Comparison of ENCODE assay signal across 18 cellular contexts in the genomic region with DNA sequence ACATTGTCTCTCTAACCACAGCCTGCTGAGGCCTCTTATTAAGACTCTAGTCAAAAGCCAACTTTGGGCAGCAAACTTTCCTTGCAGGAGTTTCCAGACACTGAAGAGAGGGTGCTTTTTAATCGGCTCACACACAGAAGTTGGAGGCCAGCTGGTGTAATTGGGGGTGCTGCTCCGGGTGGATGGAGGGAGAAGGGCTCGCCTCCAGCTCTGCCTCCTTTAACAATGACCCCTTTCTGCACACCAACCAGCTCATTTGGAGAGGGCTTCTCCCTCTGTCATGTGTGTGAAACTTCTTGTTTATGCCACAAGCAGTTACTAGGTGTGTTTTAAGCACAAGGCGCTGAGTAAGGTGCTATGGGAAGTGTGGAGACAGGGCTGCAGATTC. TPM values are rescaled to one million over a fixed set of nuclear protein-coding genes. Genes with fewer than 3 reads are reported as not detected.
DNase-seq lines count a peak whose midpoint lies in the region; ATAC-seq, FAIRE-seq and TF ChIP-seq lines count a peak whose summit lies in the region.
"Had no signal": no experiment of that assay in that cellular context is flagged by ENCODE, and none has a peak within 500 bp of the region (broad histone marks: within the 10 kb centered on the region; RNA-seq: fewer than 3 reads in every experiment).

No MANE protein-coding gene starts in this region.

- H3K36me3 Mint-ChIP-seq in dendritic cell treated with granulocyte-macrophage colony-stimulating factor and Interleukin-4, amounts not matched to agents 40 ng/mL and 50 ng/mL, for 4 days (ENCODE audit: low read depth) = no peaks in the 10 kb centered on the region
- H3K36me3 Mint-ChIP-seq in neural crest cell (ENCODE audit: low read depth) = no peaks in the 10 kb centered on the region
- H3K36me3 Mint-ChIP-seq: stimulated activated memory B cell treated with anti-CD40 and anti-IgM and Interleukin-4, amounts not matched to agents 10 μg/mL and 1 μg/mL and 100 μg/mL, for 72 hours had no signal

- H3K27ac Mint-ChIP-seq in dendritic cell treated with granulocyte-macrophage colony-stimulating factor and Interleukin-4, amounts not matched to agents 40 ng/mL and 50 ng/mL, for 4 days = peak overlapping the region; percentile 16
- peak overlapping the region; percentile 68 for H3K27ac Mint-ChIP-seq in neural crest cell (ENCODE audit: unreplicated experiment)
- H3K27ac Mint-ChIP-seq: B cell; stimulated activated memory B cell treated with anti-CD40 and anti-IgM and Interleukin-4, amounts not matched to agents 10 μg/mL and 1 μg/mL and 100 μg/mL, for 72 hours had no signal

- no peaks in the 10 kb centered on the region for H3K27me3 ChIP-seq in gastroesophageal sphincter
- H3K27me3 ChIP-seq: vagina had no signal

- no peak overlapping the region for H3K4me3 Mint-ChIP-seq in dendritic cell treated with granulocyte-macrophage colony-stimulating factor and Interleukin-4, amounts not matched to agents 40 ng/mL and 50 ng/mL, for 4 days
- peak overlapping the region; percentile 68 for H3K4me3 Mint-ChIP-seq in neural crest cell
- H3K4me3 Mint-ChIP-seq: B cell; stimulated activated memory B cell treated with anti-CD40 and anti-IgM and Interleukin-4, amounts not matched to agents 10 μg/mL and 1 μg/mL and 100 μg/mL, for 72 hours had no signal

- TF ChIP-seq EP300 in gastroesophageal sphincter (IDR thresholded peaks at IDR 0.05) = no peak

- DNase-seq in AG20443 (ENCODE audit: low spot score) = peak; percentile 7
- no peak for DNase-seq in HTR-8/SVneo (ENCODE audit: insufficient read length, low spot score)
- no peak for DNase-seq in neural crest cell (ENCODE audit: low read depth, low spot score)
- no peak for DNase-seq in DMS153 (lab: John Stamatoyannopoulos, UW)
- DNase-seq: activated effector memory CD4-positive, alpha-beta T cell treated with anti-CD3 and anti-CD28 coated beads, Interleukin-2, amount 50 U/mL, for 16 hours; Kasumi-1; left ventricle myocardium superior; NCI-H2081; NCI-H774; SW 1271 had no signal

- no peak for TF ChIP-seq CTCF in neural crest cell (conservative IDR thresholded peaks at IDR 0.05)
- TF ChIP-seq CTCF in gastroesophageal sphincter (IDR thresholded peaks at IDR 0.05) = no peak

- FAIRE-seq in HTR-8/SVneo (lab: Jason Lieb, UNC) = peak; percentile 63

- no peak overlapping the region for H3K27ac ChIP-seq in gastroesophageal sphincter

- no peaks in the 10 kb centered on the region for H3K9me3 Mint-ChIP-seq in dendritic cell treated with granulocyte-macrophage colony-stimulating factor and Interleukin-4, amounts not matched to agents 40 ng/mL and 50 ng/mL, for 4 days
- no peaks in the 10 kb centered on the region for H3K9me3 Mint-ChIP-seq in neural crest cell
- H3K9me3 Mint-ChIP-seq: stimulated activated memory B cell treated with anti-CD40 and anti-IgM and Interleukin-4, amounts not matched to agents 10 μg/mL and 1 μg/mL and 100 μg/mL, for 72 hours had no signal

- no peaks in the 10 kb centered on the region for H3K9me3 ChIP-seq in gastroesophageal sphincter
- H3K9me3 ChIP-seq: vagina had no signal

- H3K36me3 ChIP-seq in gastroesophageal sphincter = no peaks in the 10 kb centered on the region
- H3K36me3 ChIP-seq: vagina had no signal

- TF ChIP-seq POLR2A in gastroesophageal sphincter (IDR thresholded peaks at IDR 0.05) = no peak

- ATAC-seq in HG02973 (IDR thresholded peaks at IDR 0.05; ENCODE audit: unreplicated experiment) = no peak
- ATAC-seq in GM21360 (IDR thresholded peaks at IDR 0.05; ENCODE audit: unreplicated experiment) = no peak
- ATAC-seq in gastroesophageal sphincter = no peak
- ATAC-seq: Panc1; stimulated activated memory B cell treated with anti-CD40 and anti-IgM and Interleukin-4, amounts not matched to agents 10 μg/mL and 1 μg/mL and 100 μg/mL, for 72 hours had no signal

- intact Hi-C loops in dendritic cell treated with granulocyte-macrophage colony-stimulating factor and Interleukin-4, amounts not matched to agents 40 ng/mL and 50 ng/mL, for 4 days (cut with micrococcal nuclease) = no loop called here

- H3K4me1 ChIP-seq in gastroesophageal sphincter = peaks cover 0 to 25% (median 4%) of the 10 kb centered on the region in 3 donors

- H3K27me3 Mint-ChIP-seq in dendritic cell treated with granulocyte-macrophage colony-stimulating factor and Interleukin-4, amounts not matched to agents 40 ng/mL and 50 ng/mL, for 4 days = no peaks in the 10 kb centered on the region
- no peaks in the 10 kb centered on the region for H3K27me3 Mint-ChIP-seq in neural crest cell (ENCODE audit: low read depth)
- H3K27me3 Mint-ChIP-seq: B cell; stimulated activated memory B cell treated with anti-CD40 and anti-IgM and Interleukin-4, amounts not matched to agents 10 μg/mL and 1 μg/mL and 100 μg/mL, for 72 hours had no signal

- H3K4me1 Mint-ChIP-seq in dendritic cell treated with granulocyte-macrophage colony-stimulating factor and Interleukin-4, amounts not matched to agents 40 ng/mL and 50 ng/mL, for 4 days (ENCODE audit: low read depth) = peaks cover 28% of the 10 kb centered on the region
- peaks cover 40% of the 10 kb centered on the region for H3K4me1 Mint-ChIP-seq in neural crest cell

- H3K4me3 ChIP-seq in gastroesophageal sphincter = no peak overlapping the region

- WGBS in gastroesophageal sphincter (ENCODE audit: low coverage in 1 of 2), 2 donors = 40% methylated on average over 3 of the region's 4 CpGs; no CpG with 5 or more reads in 1 of the 2 donors

RNA-seq across cellular contexts. Expression of a gene that starts 5.7 kb away (rescaled TPM):
- total RNA-seq in neural crest cell (76.3 and 80.3 TPM in 2 replicates), gastroesophageal sphincter (10 to 100 TPM; 36.9 to 47.8 (median 41.9) TPM)
